ENCODE assay signal across 1 cellular context in genomic region chr19:12995596-12996541, GRCh38.
TF ChIP-seq lines count a peak whose summit lies in the region.

No MANE protein-coding gene starts in this region.

TF ChIP-seq in HepG2, 621 proteins besides CTCF, POLR2A, EP300 and RAD21 (continued from another document and continues in another):
- TF ChIP-seq PRDM15 (CRISPR knock-in tag; IDR thresholded peaks at IDR 0.05) (no peak), REL (CRISPR knock-in tag; conservative IDR thresholded peaks at IDR 0.05) (no peak), AGO1 (IDR thresholded peaks at IDR 0.05; ENCODE audit: low read depth, low read length, poor library complexity, severe bottlenecking) (no peak), EEA1 (CRISPR knock-in tag; IDR thresholded peaks at IDR 0.05; ENCODE audit: borderline replicate concordance) (no peak), ZNF276 (CRISPR knock-in tag; IDR thresholded peaks at IDR 0.05; ENCODE audit: low read depth) (no peak), ZNF816 (CRISPR knock-in tag; IDR thresholded peaks at IDR 0.05; ENCODE audit: borderline replicate concordance) (no peak), ZNF274 (CRISPR knock-in tag; IDR thresholded peaks at IDR 0.05) (no peak), DMAP1 (CRISPR knock-in tag; IDR thresholded peaks at IDR 0.05) (no peak), ZNF768 (CRISPR knock-in tag; IDR thresholded peaks at IDR 0.05) (peak; percentile 13; the same call in 1 of the 2 replicates), NFRKB (IDR thresholded peaks at IDR 0.05) (no peak), FOXC1 (CRISPR knock-in tag; IDR thresholded peaks at IDR 0.05; ENCODE audit: borderline replicate concordance) (0 out of 2 replicates have a peak, but pooled peaks have one; percentile 2), NFE2L2 (IDR thresholded peaks at IDR 0.05; ENCODE audit: low read length) (no peak), ISX (CRISPR knock-in tag; conservative IDR thresholded peaks at IDR 0.05) (no peak), ZNF597 (CRISPR knock-in tag; IDR thresholded peaks at IDR 0.05) (no peak), HDAC1 (CRISPR knock-in tag; IDR thresholded peaks at IDR 0.05) (0 out of 2 replicates have a peak, but pooled peaks have one; percentile 14), TCF7L2 (IDR thresholded peaks at IDR 0.05; ENCODE audit: low read depth, low read length) (no peak), ARID3A (IDR thresholded peaks at IDR 0.05; ENCODE audit: low read depth, low read length) (no peak), NR0B2 (CRISPR knock-in tag; IDR thresholded peaks at IDR 0.05) (0 out of 2 replicates have a peak, but pooled peaks have one; percentile 48), ZHX1 (CRISPR knock-in tag; IDR thresholded peaks at IDR 0.05; ENCODE audit: low read depth) (no peak; the same call in 1 of the 2 replicates), YEATS2 (CRISPR knock-in tag; IDR thresholded peaks at IDR 0.05; ENCODE audit: borderline replicate concordance) (no peak), FIP1L1 (IDR thresholded peaks at IDR 0.05; ENCODE audit: borderline replicate concordance, insufficient read depth, low read depth, low read length) (no peak), SRSF9 (IDR thresholded peaks at IDR 0.05; ENCODE audit: borderline replicate concordance, insufficient read depth, low read depth, low read length, poor library complexity, severe bottlenecking) (no peak), ZHX2 (IDR thresholded peaks at IDR 0.05; ENCODE audit: low read depth) (no peak), ZHX2 (CRISPR knock-in tag; IDR thresholded peaks at IDR 0.05; ENCODE audit: borderline replicate concordance) (no peak), NR3C1 (CRISPR knock-in tag; IDR thresholded peaks at IDR 0.05) (no peak), RORA (CRISPR knock-in tag; IDR thresholded peaks at IDR 0.05) (no peak), PREB (CRISPR knock-in tag; IDR thresholded peaks at IDR 0.05) (no peak), MNT (IDR thresholded peaks at IDR 0.05) (no peak), ZNF503 (CRISPR knock-in tag; IDR thresholded peaks at IDR 0.05) (no peak), ZNF773 (CRISPR knock-in tag; IDR thresholded peaks at IDR 0.05; ENCODE audit: borderline replicate concordance) (no peak; the same call in 1 of the 2 replicates)
